ENCODE assay signal across 40 cellular contexts in genomic region chr11:94568200-94568599, GRCh38. TPM values are rescaled to one million over a fixed set of nuclear protein-coding genes. Genes with fewer than 3 reads are reported as not detected.
"Had no signal": no experiment of that assay in that cellular context is flagged by ENCODE, and none has a peak within 500 bp of the region (broad histone marks: within the 10 kb centered on the region; RNA-seq: fewer than 3 reads in every experiment).

No MANE protein-coding gene starts in this region.

- H3K4me3 ChIP-seq: adrenal gland, ascending aorta, body of pancreas, breast epithelium, cardiac muscle cell had no signal

- FAIRE-seq: astrocyte, bronchial epithelial cell had no signal

- H3K4me1 ChIP-seq: body of pancreas, breast epithelium had no signal

- H3K27me3 ChIP-seq: adrenal gland, ascending aorta, body of pancreas, brain microvascular endothelial cell, breast epithelium, cardiac muscle cell had no signal

- H3K36me3 ChIP-seq: adrenal gland, ascending aorta, brain microvascular endothelial cell, breast epithelium, cardiac muscle cell had no signal

- H3K27ac ChIP-seq: adrenal gland, ascending aorta, body of pancreas, brain microvascular endothelial cell, breast epithelium, cardiac muscle cell had no signal

- H3K9me3 ChIP-seq: adrenal gland, ascending aorta, body of pancreas, breast epithelium had no signal

- ATAC-seq: activated naive CD4-positive, alpha-beta T cell treated with anti-CD3 and anti-CD28 coated beads, Interleukin-2, amount 50 U/mL, for 72 hours; activated naive CD8-positive, alpha-beta T cell treated with anti-CD3 and anti-CD28 coated beads, Interleukin-2, amount 50 U/mL, for 24 hours; activated T-cell treated with anti-CD3 and anti-CD28 coated beads, Interleukin-2, amount 50 U/mL, for 4 hours; activated T-cell treated with anti-CD3 and anti-CD28 coated beads, Interleukin-2, amount 50 U/mL, for 72 hours; activated T-helper 17 cell treated with anti-CD3 and anti-CD28 coated beads, Interleukin-2, amount 50 U/mL, for 72 hours; body of pancreas had no signal

- DNase-seq: activated effector memory CD4-positive, alpha-beta T cell treated with anti-CD3 and anti-CD28 coated beads, Interleukin-2, amount 50 U/mL, for 16 hours; activated effector memory CD4-positive, alpha-beta T cell treated with Interleukin-2 at 50 U/mL for 16 hours; activated gamma-delta T cell; activated gamma-delta T cell treated with Interleukin-2 at 50 U/mL for 16 hours; activated naive CD4-positive, alpha-beta T cell; activated naive CD4-positive, alpha-beta T cell treated with anti-CD3 and anti-CD28 coated beads for 36 hours; activated naive CD4-positive, alpha-beta T cell treated with anti-CD3 and anti-CD28 coated beads, Interleukin-2, amount 10 ng/mL, durations not matched to agents 7 days and 5 days; activated naive CD4-positive, alpha-beta T cell treated with anti-CD3 and anti-CD28 coated beads, Interleukin-2, amount 50 U/mL, for 16 hours; activated naive CD4-positive, alpha-beta T cell treated with Interleukin-2 at 50 U/mL for 16 hours; activated naive CD8-positive, alpha-beta T cell treated with anti-CD3 and anti-CD28 coated beads for 36 hours; activated naive CD8-positive, alpha-beta T cell treated with anti-CD3 and anti-CD28 coated beads, Interleukin-2, amount 10 ng/mL, durations not matched to agents 7 days and 5 days; activated naive CD8-positive, alpha-beta T cell treated with anti-CD3 and anti-CD28 coated beads, Interleukin-2, amount 50 U/mL, for 24 hours; activated T-cell treated with anti-CD3 and anti-CD28 coated beads for 4 hours; activated T-cell treated with anti-CD3 and anti-CD28 coated beads, Interleukin-2, amount 50 U/mL, for 1 hour; activated T-cell treated with anti-CD3 and anti-CD28 coated beads, Interleukin-2, amount 50 U/mL, for 24 hours; activated T-cell treated with anti-CD3 and anti-CD28 coated beads, Interleukin-2, amount 50 U/mL, for 4 hours; activated T-cell treated with anti-CD3 and anti-CD28 coated beads, Interleukin-2, amount 50 U/mL, for 48 hours; activated T-cell treated with anti-CD3 and anti-CD28 coated beads, Interleukin-2, amount 50 U/mL, for 72 hours; adrenal gland; amniotic stem cell; amygdala; anterior cingulate cortex; aorta; body of pancreas; brain microvascular endothelial cell; caudate nucleus; central memory CD4-positive, alpha-beta T cell; cerebellar nuclear complex had no signal

RNA-seq across cellular contexts. Expression of gene C11orf97, which starts 55.9 kb away (rescaled TPM):
- total RNA-seq: activated naive CD4-positive, alpha-beta T cell treated with anti-CD3 and anti-CD28 coated beads for 36 hours; activated naive CD4-positive, alpha-beta T cell treated with anti-CD3 and anti-CD28 coated beads, Interleukin-2, amount 50 U/mL, for 72 hours; activated naive CD8-positive, alpha-beta T cell treated with anti-CD3 and anti-CD28 coated beads for 36 hours; activated naive CD8-positive, alpha-beta T cell treated with anti-CD3 and anti-CD28 coated beads, Interleukin-2, amount 10 ng/mL, durations not matched to agents 7 days and 5 days; activated T-cell treated with anti-CD3 and anti-CD28 coated beads, Interleukin-2, amount 50 U/mL, for 4 hours; activated T-cell treated with anti-CD3 and anti-CD28 coated beads, Interleukin-2, amount 50 U/mL, for 72 hours; activated T-helper 1 cell treated with anti-CD3 and anti-CD28 coated beads, Interleukin-12 subunit alpha, Interleukin-12 subunit beta, Interleukin-2, Interleukin-4 antibody, amounts not matched to agents 30 ng/mL and 10 ng/mL and 1 ng/mL, durations not matched to agents 14 hours and 24 hours and 36 hours; activated T-helper 17 cell treated with anti-CD3 and anti-CD28 coated beads, Interleukin-2, amount 50 U/mL, for 72 hours; activated T-helper 2 cell treated with anti-CD3 and anti-CD28 coated beads, Interferon-gamma antibody, Interleukin-2, Interleukin-4, amounts not matched to agents 10 μg/mL and 5 μg/mL and 100 μg/mL, durations not matched to agents 14 hours and 24 hours and 36 hours; adrenal gland; aorta; ascending aorta; astrocyte; body of pancreas; breast epithelium; bronchial epithelial cell; cardiac muscle cell; cardiac septum; cerebellum had no signal
- polyA plus RNA-seq: adipose tissue, adrenal gland, aorta, cardiac muscle cell had no signal
